Comparison of ENCODE assay signal across 1 cellular context in the genomic region with DNA sequence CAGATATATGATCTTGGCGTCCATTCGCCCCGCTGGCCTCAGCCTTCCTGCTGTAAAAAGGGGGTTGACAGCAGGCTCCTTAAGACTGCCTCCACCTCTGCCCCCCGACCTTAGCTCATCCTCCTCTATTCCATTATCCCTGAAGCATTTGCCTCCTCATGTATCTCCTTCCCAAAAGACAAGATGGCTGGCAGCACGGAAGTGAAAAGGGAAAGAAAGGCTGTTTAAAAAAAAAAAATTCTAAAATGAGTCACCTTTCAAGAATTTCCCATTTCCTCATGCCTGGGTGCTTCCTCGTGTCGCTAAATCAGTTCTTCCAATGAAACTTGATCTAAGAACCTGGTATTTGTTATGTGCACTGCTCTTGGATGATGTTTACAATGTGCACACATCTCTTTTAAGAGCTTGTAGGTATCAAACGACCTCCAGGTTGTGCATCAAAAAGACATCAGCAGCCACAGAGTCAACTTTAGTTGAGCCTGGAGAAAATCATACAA.
TF ChIP-seq lines count a peak whose summit lies in the region.

No MANE protein-coding gene starts in this region.

TF ChIP-seq in endothelial cell of umbilical vein, 7 proteins besides CTCF, POLR2A, EP300 and RAD21 (continued from another document):
- TF ChIP-seq MAX (IDR thresholded peaks at IDR 0.05; ENCODE audit: insufficient read depth, insufficient read length): no peak
